ENCODE assay signal across 8 cellular contexts in genomic region chr6:162726997-162727346, GRCh38. TPM values are rescaled to one million over a fixed set of nuclear protein-coding genes. Genes with fewer than 3 reads are reported as not detected.
DNase-seq lines count a peak whose midpoint lies in the region; ATAC-seq and TF ChIP-seq lines count a peak whose summit lies in the region.

No MANE protein-coding gene starts in this region.

- H3K9me2 ChIP-seq in GM23248 (ENCODE audit: insufficient read depth) = no peaks in the 10 kb centered on the region

- in situ Hi-C loops in GM23248 (cut with MboI) (no loop called here), Panc1 (cut with HindIII; ENCODE audit: low pct_unique_long_range_greater_than_20kb, low sequenced_read_pairs) (no loop called here)

- 0 to 1% methylated on average over 9 to 14 of the region's 14 CpGs for WGBS in GM23248 (ENCODE audit: low coverage in 1 of 2, low lambda C conversion rate in 2 of 2, missing lambda C conversion rate in 2 of 2), 2 experiments
- WGBS in endodermal cell (ENCODE audit: insufficient coverage in 1 of 2, insufficient read length in 1 of 2), 2 experiments = 0 to 5% methylated on average over 1 to 14 of the region's 14 CpGs

- TF ChIP-seq CTCF in CD14-positive monocyte (IDR thresholded peaks at IDR 0.05) (no peak), Panc1 (IDR thresholded peaks at IDR 0.05) (no peak), endodermal cell (conservative IDR thresholded peaks at IDR 0.05) (no peak)

- ATAC-seq in Panc1 = peak; percentile 18
- peak; percentile 1 for ATAC-seq in naive thymus-derived CD4-positive, alpha-beta T cell

- H3K4me3 ChIP-seq in GM23248 (peak overlapping the region; percentile 86), Panc1 (ENCODE audit: low read depth in 2 of 2, low read length in 2 of 2) (peak overlapping the region; percentile 72 to 79), endodermal cell (ENCODE audit: low read length) (peak overlapping the region; percentile 80)
- peak overlapping the region; percentile 72 for H3K4me3 ChIP-seq in naive thymus-derived CD4-positive, alpha-beta T cell (ENCODE audit: low read length)

- H3F3A ChIP-seq in GM23248 (ENCODE audit: insufficient read depth) = no peaks in the 10 kb centered on the region

- no peaks in the 10 kb centered on the region for H3K79me2 ChIP-seq in GM23248 (ENCODE audit: insufficient read depth)

- H3K4me3 Mint-ChIP-seq in CD14-positive monocyte (peak overlapping the region; percentile 92 to 95), endodermal cell (peak overlapping the region; percentile 77)
- H3K4me3 Mint-ChIP-seq in naive thymus-derived CD4-positive, alpha-beta T cell = peak overlapping the region; percentile 92 to 98 (median 96)

- H4K20me1 ChIP-seq in GM23248 (ENCODE audit: insufficient read depth) = no peaks in the 10 kb centered on the region

- H3K27ac Mint-ChIP-seq in CD14-positive monocyte (peak overlapping the region in 6 of 7 donors; percentile 79 to 90 (median 85)), endodermal cell (peak overlapping the region; percentile 90)
- H3K27ac Mint-ChIP-seq in naive thymus-derived CD4-positive, alpha-beta T cell = peak overlapping the region; percentile 86 to 98 (median 97)

- no peak for DNase-seq in CD14-positive monocyte (ENCODE audit: low spot score)
- peak; percentile 40 for DNase-seq in GM23248
- no peak for DNase-seq in Panc1 (ENCODE audit: low read depth, low spot score)
- DNase-seq in endodermal cell = no peak
- peak in 4 of 9 donors; percentile 8 to 35 (median 19) for DNase-seq in naive thymus-derived CD4-positive, alpha-beta T cell
- DNase-seq in stimulated activated CD4-positive, alpha-beta T cell treated with anti-CD3 and anti-CD28 coated beads, Interleukin-2, amount 100 ng/mL, for 48 hours = no peak
- no peak for DNase-seq in AG20443 (ENCODE audit: low spot score)
- DNase-seq in T-helper 9 cell = no peak

- peaks cover 0 to 2% (median 0%) of the 10 kb centered on the region in 7 donors for H3K9me3 Mint-ChIP-seq in CD14-positive monocyte
- no peaks in the 10 kb centered on the region for H3K9me3 Mint-ChIP-seq in endodermal cell
- H3K9me3 Mint-ChIP-seq in naive thymus-derived CD4-positive, alpha-beta T cell = peaks cover 0 to 1% (median 0%) of the 10 kb centered on the region in 11 donors

- H2AFZ ChIP-seq in GM23248 = peak overlapping the region; percentile 95

- H3K4me2 ChIP-seq in GM23248 (ENCODE audit: unreplicated experiment) = peak overlapping the region; percentile 79

- peaks cover 5 to 9% (median 7%) of the 10 kb centered on the region in 3 donors for H3K27me3 Mint-ChIP-seq in CD14-positive monocyte (ENCODE audit: low read depth in 3 of 3)
- H3K27me3 Mint-ChIP-seq in endodermal cell (ENCODE audit: insufficient read depth) = peaks cover 6% of the 10 kb centered on the region
- H3K27me3 Mint-ChIP-seq in naive thymus-derived CD4-positive, alpha-beta T cell = peaks cover 0 to 13% (median 0%) of the 10 kb centered on the region in 5 donors

- H3K4me1 Mint-ChIP-seq in CD14-positive monocyte (peaks cover 12% of the 10 kb centered on the region), endodermal cell (peaks cover 8% of the 10 kb centered on the region)
- peaks cover 6 to 23% (median 14%) of the 10 kb centered on the region in 7 donors for H3K4me1 Mint-ChIP-seq in naive thymus-derived CD4-positive, alpha-beta T cell

- BruUV-seq in Panc1 (replicated peaks; lab: Mats Ljungman, UMichigan) = no TSS peak

- intact Hi-C loops in CD14-positive monocyte (cut with micrococcal nuclease) = no loop called here
- intact Hi-C loops in Panc1 (cut with micrococcal nuclease; ENCODE audit: unreplicated experiment) = no loop called here
- intact Hi-C loops in naive thymus-derived CD4-positive, alpha-beta T cell (cut with micrococcal nuclease) = loop anchor here (1.0 to 10.0 kb wide), 8 partner anchors 686 to 1736 kb away; partner anchors contain the start of genes AGPAT4 (in 2 of the 2), MAP3K4 (in 2 of the 2) and QKI (in 1 of the 2)

- no peaks in the 10 kb centered on the region for H3K9me3 ChIP-seq in GM23248 (ENCODE audit: low read depth)
- no peaks in the 10 kb centered on the region for H3K9me3 ChIP-seq in Panc1 (ENCODE audit: control insufficient read depth, insufficient read depth, low read depth, low read length)
- no peaks in the 10 kb centered on the region for H3K9me3 ChIP-seq in endodermal cell (ENCODE audit: control insufficient read depth, low read length)
- no peaks in the 10 kb centered on the region for H3K9me3 ChIP-seq in naive thymus-derived CD4-positive, alpha-beta T cell (ENCODE audit: control insufficient read depth in 2 of 3, low read length in 3 of 3)

- CTCF ChIA-PET in Panc1 (lab: Charles Lee) = no interaction called here
- CTCF ChIA-PET in naive thymus-derived CD4-positive, alpha-beta T cell (lab: Charles Lee) = no interaction called here

- H3K27ac ChIP-seq in GM23248 = no peak overlapping the region
- H3K27ac ChIP-seq in Panc1 (ENCODE audit: low read length) = peak overlapping the region; percentile 23; the same call in 1 of the 2 replicates
- H3K27ac ChIP-seq in endodermal cell (ENCODE audit: low read depth, low read length) = no peak overlapping the region
- H3K27ac ChIP-seq in naive thymus-derived CD4-positive, alpha-beta T cell (ENCODE audit: low read depth, low read length) = peak overlapping the region; percentile 90

- H3K27me3 ChIP-seq in GM23248 (replicated peaks; ENCODE audit: insufficient read depth) = no peaks in the 10 kb centered on the region
- no peaks in the 10 kb centered on the region for H3K27me3 ChIP-seq in Panc1 (ENCODE audit: control insufficient read depth, insufficient read depth, low read length)
- H3K27me3 ChIP-seq in endodermal cell (ENCODE audit: control insufficient read depth, insufficient read depth, low read length, poor library complexity, severe bottlenecking) = no peaks in the 10 kb centered on the region
- H3K27me3 ChIP-seq in naive thymus-derived CD4-positive, alpha-beta T cell (ENCODE audit: control insufficient read depth in 2 of 2, insufficient read depth in 2 of 2, low read length in 2 of 2) = no peaks in the 10 kb centered on the region

- H3K36me3 ChIP-seq in GM23248 (ENCODE audit: low read depth) (no peaks in the 10 kb centered on the region), Panc1 (ENCODE audit: control insufficient read depth, insufficient read depth, low read length) (no peaks in the 10 kb centered on the region), endodermal cell (ENCODE audit: control insufficient read depth, insufficient read depth, low read length) (no peaks in the 10 kb centered on the region)
- peaks cover 0 to 5% (median 0%) of the 10 kb centered on the region in 3 experiments for H3K36me3 ChIP-seq in naive thymus-derived CD4-positive, alpha-beta T cell (ENCODE audit: control insufficient read depth in 2 of 3, insufficient read depth in 3 of 3, low read length in 3 of 3)

- H3K9ac ChIP-seq in GM23248 (peak overlapping the region; percentile 89), endodermal cell (ENCODE audit: extremely low read depth, low read length, poor library complexity, severe bottlenecking) (peak overlapping the region; percentile 72)

- H3K36me3 Mint-ChIP-seq in CD14-positive monocyte (no peaks in the 10 kb centered on the region), endodermal cell (ENCODE audit: low read depth) (no peaks in the 10 kb centered on the region)
- H3K36me3 Mint-ChIP-seq in naive thymus-derived CD4-positive, alpha-beta T cell = peaks cover 0 to 5% (median 0%) of the 10 kb centered on the region in 5 donors

- no peaks in the 10 kb centered on the region for H3K4me1 ChIP-seq in GM23248 (ENCODE audit: insufficient read depth)
- peaks cover 9% of the 10 kb centered on the region for H3K4me1 ChIP-seq in Panc1 (ENCODE audit: control insufficient read depth, insufficient read depth, low read length)
- H3K4me1 ChIP-seq in endodermal cell (ENCODE audit: control insufficient read depth, insufficient read depth, low read length) = no peaks in the 10 kb centered on the region
- no peaks in the 10 kb centered on the region for H3K4me1 ChIP-seq in naive thymus-derived CD4-positive, alpha-beta T cell (ENCODE audit: control insufficient read depth in 2 of 2, insufficient read depth in 2 of 2, low read length in 2 of 2)

- POLR2A ChIA-PET in Panc1 (lab: Charles Lee) = interaction anchor here (0.7 kb wide), 1 partner anchor 773 kb away, joined by 5 read pairs; no protein-coding TSS in a partner anchor
- POLR2A ChIA-PET in naive thymus-derived CD4-positive, alpha-beta T cell (lab: Charles Lee) = interaction anchor here (0.8 kb wide), 1 partner anchor 25 kb away, joined by 3 read pairs; no protein-coding TSS in a partner anchor

RNA-seq across cellular contexts. Expression of gene PRKN, which starts 0.6 kb away (rescaled TPM):
- polyA plus RNA-seq in CD14-positive monocyte (under 1 TPM in 1 of 2 donors, not detected in 1; 0.19 TPM), GM23248 (2016; fragmentation: Nextera tagmentation; extraction: Ambion mirVana) (1.2 and 1.4 TPM in 2 replicates)
- 0.63 and 2.3 TPM in 2 replicates for total RNA-seq in GM23248 (2014; rRNA removed; shearing (Covaris generic))
- total RNA-seq in Panc1 (2021; ENCODE audit: unreplicated experiment) (0.46 TPM), endodermal cell (1 to 10 TPM; 3.3 to 4.8 TPM)
- 1.1 TPM for polyA plus RNA-seq in Panc1 (2012; ENCODE audit: insufficient read length)
- polyA plus RNA-seq in endodermal cell (2013, experiment 1 of 2) = 5.8 TPM
- polyA plus RNA-seq in endodermal cell (2013, experiment 2 of 2) = 2.6 TPM
- total RNA-seq in naive thymus-derived CD4-positive, alpha-beta T cell = 1 to 10 TPM in 4 of 5 experiments, under 1 TPM in 1; 0.44 to 9.0 (median 8.1) TPM
- 10 to 100 TPM in 1 of 2 donors, 1 to 10 TPM in 1; 2.4 to 10.3 TPM for polyA plus RNA-seq in naive thymus-derived CD4-positive, alpha-beta T cell

RNA-seq across cellular contexts. Expression of gene PACRG, which starts 0.8 kb away (rescaled TPM):
- not detected for polyA plus RNA-seq in CD14-positive monocyte
- total RNA-seq in GM23248 (2014; rRNA removed; shearing (Covaris generic)) = 0.13 TPM in 1 of 2 replicates, not detected in the other
- 0.42 TPM in 1 of 2 replicates, not detected in the other for polyA plus RNA-seq in GM23248 (2016; fragmentation: Nextera tagmentation; extraction: Ambion mirVana)
- total RNA-seq in Panc1 (2021; ENCODE audit: unreplicated experiment) = 0.59 TPM
- polyA plus RNA-seq in Panc1 (2012; ENCODE audit: insufficient read length) = 1.6 TPM
- total RNA-seq in endodermal cell = under 1 TPM; 0.42 to 0.44 TPM
- 2.1 TPM for polyA plus RNA-seq in endodermal cell (2013, experiment 1 of 2)
- 0.87 TPM for polyA plus RNA-seq in endodermal cell (2013, experiment 2 of 2)
- 1 to 10 TPM in 3 of 5 experiments, under 1 TPM in 1, not detected in 1; 0.89 to 1.7 (median 1.4) TPM for total RNA-seq in naive thymus-derived CD4-positive, alpha-beta T cell
- 1 to 10 TPM; 1.4 to 2.2 TPM for polyA plus RNA-seq in naive thymus-derived CD4-positive, alpha-beta T cell

Comparison
In these comparisons a context has a peak if more than half of its experiments do, and no peak if none do; other contexts are left out.
1. H3K27ac ChIP-seq: peak in Panc1 (single experiment) and naive thymus-derived CD4-positive, alpha-beta T cell (single experiment); none in GM23248 (single experiment) and endodermal cell (single experiment).
2. intact Hi-C loops: an anchor here in naive thymus-derived CD4-positive, alpha-beta T cell (1.0 to 10.0 kb wide); none called in CD14-positive monocyte and Panc1.
3. Peak in every context shown above with its lines, with median percentiles within 50 percentile points of each other: H3K27ac Mint-ChIP-seq, H3K4me3 Mint-ChIP-seq and H3K4me3 ChIP-seq.